ENCODE assay signal across 11 cellular contexts in genomic region chr16:4090476-4090875, GRCh38. TPM values are rescaled to one million over a fixed set of nuclear protein-coding genes. Genes with fewer than 3 reads are reported as not detected.
DNase-seq lines count a peak whose midpoint lies in the region; ATAC-seq, FAIRE-seq and TF ChIP-seq lines count a peak whose summit lies in the region.
"Had no signal": no experiment of that assay in that cellular context is flagged by ENCODE, and none has a peak within 500 bp of the region (broad histone marks: within the 10 kb centered on the region; RNA-seq: fewer than 3 reads in every experiment).

No MANE protein-coding gene starts in this region.

- DNase-seq in EH (ENCODE audit: low read depth), result peak; percentile 16
- peak; percentile 56 for DNase-seq in colonic mucosa
- DNase-seq in kidney, result no peak
- DNase-seq in prostate gland (ENCODE audit: low spot score), result peak; percentile 30
- DNase-seq in NCI-H2171 treated with DMSO at 0.1 percent for 48 hours (lab: John Stamatoyannopoulos, UW), result no peak
- no peak for DNase-seq in DMS114 treated with DMSO at 0.1 percent for 48 hours (lab: John Stamatoyannopoulos, UW; ENCODE audit: unreplicated experiment)
- no peak for DNase-seq in effector CD8-positive, alpha-beta T cell (lab: John Stamatoyannopoulos, UW)
- DNase-seq: activated T-cell treated with anti-CD3 and anti-CD28 coated beads, Interleukin-2, amount 50 U/mL, for 72 hours; NCI-H510A treated with DMSO at 0.1 percent for 48 hours had no signal

- H3K27ac ChIP-seq in colonic mucosa, result peak overlapping the region; percentile 3
- H3K27ac ChIP-seq in kidney (ENCODE audit: low read depth in 2 of 2, low read length in 2 of 2), result peak overlapping the region; percentile 47 to 76
- H3K27ac ChIP-seq in prostate gland, result no peak overlapping the region
- H3K27ac ChIP-seq: SJCRH30 had no signal

- H3K9me3 ChIP-seq in colonic mucosa, result no peaks in the 10 kb centered on the region
- no peaks in the 10 kb centered on the region for H3K9me3 ChIP-seq in kidney (ENCODE audit: control insufficient read depth in 1 of 2, low read length in 2 of 2)
- H3K9me3 ChIP-seq in prostate gland, result no peaks in the 10 kb centered on the region
- H3K9me3 ChIP-seq: SJCRH30 had no signal

- no peak overlapping the region for H3K4me3 ChIP-seq in colonic mucosa
- H3K4me3 ChIP-seq in kidney (ENCODE audit: low read length in 2 of 2), result peak overlapping the region; percentile 42 to 45
- H3K4me3 ChIP-seq in prostate gland, result no peak overlapping the region
- H3K4me3 ChIP-seq: SJCRH30 had no signal

- H3K36me3 ChIP-seq in colonic mucosa (no peaks in the 10 kb centered on the region), kidney (ENCODE audit: control insufficient read depth in 1 of 2, insufficient read depth in 2 of 2, low read length in 2 of 2) (no peaks in the 10 kb centered on the region), prostate gland (no peaks in the 10 kb centered on the region)
- H3K36me3 ChIP-seq: SJCRH30 had no signal

- WGBS in prostate gland, result under 1% methylated on average over 10 of the region's 10 CpGs

- no peak for TF ChIP-seq CTCF in colonic mucosa (IDR thresholded peaks at IDR 0.05)
- no peak for TF ChIP-seq CTCF in kidney (IDR thresholded peaks at IDR 0.05; ENCODE audit: borderline replicate concordance, extremely low read depth, insufficient read depth)
- TF ChIP-seq CTCF in prostate gland (IDR thresholded peaks at IDR 0.05), result no peak

- peak; percentile 49 for FAIRE-seq in kidney (lab: Jason Lieb, UNC)

- no peak for TF ChIP-seq POLR2A in prostate gland (IDR thresholded peaks at IDR 0.05)

- intact Hi-C loops in colonic mucosa (cut with DNase I) (no loop called here), kidney (cut with DNase I) (no loop called here), prostate gland (cut with DNase I) (no loop called here)

- no peak for ATAC-seq in GM21825 (IDR thresholded peaks at IDR 0.05; ENCODE audit: unreplicated experiment)
- ATAC-seq: activated T-cell treated with anti-CD3 and anti-CD28 coated beads, Interleukin-2, amount 50 U/mL, for 72 hours had no signal

- H3K9ac ChIP-seq in colonic mucosa (ENCODE audit: low read depth in 2 of 2, low read length in 2 of 2) (peak overlapping the region in 1 of 2 donors; percentile 64), kidney (ENCODE audit: low read length in 2 of 2) (no peak overlapping the region)

- H3K27me3 ChIP-seq in colonic mucosa (no peaks in the 10 kb centered on the region), prostate gland (replicated peaks; ENCODE audit: insufficient read depth) (no peaks in the 10 kb centered on the region)
- H3K27me3 ChIP-seq: SJCRH30 had no signal

- no peaks in the 10 kb centered on the region for H3K4me1 ChIP-seq in colonic mucosa
- peaks cover 11 to 22% of the 10 kb centered on the region in 2 donors for H3K4me1 ChIP-seq in kidney (ENCODE audit: control insufficient read depth in 1 of 2, insufficient read depth in 1 of 2, low read depth in 1 of 2, low read length in 2 of 2)
- H3K4me1 ChIP-seq in prostate gland (replicated peaks), result no peaks in the 10 kb centered on the region

RNA-seq across cellular contexts. Expression of gene ADCY9, which starts 25.8 kb away (rescaled TPM):
- total RNA-seq in colonic mucosa (10 to 100 TPM; 23.8 to 25.6 TPM), kidney (23.7 TPM), prostate gland (10 to 100 TPM in 1 of 2 donors, 1 to 10 TPM in 1; 7.2 to 58.3 TPM)
- polyA plus RNA-seq in kidney (ENCODE audit: insufficient read depth, low read depth, low replicate concordance), result 6.8 TPM

Comparison
In these comparisons a context has a peak if more than half of its experiments do, and no peak if none do; other contexts are left out.
1. DNase-seq: peak in EH (single experiment), colonic mucosa (single experiment) and prostate gland (single experiment); none in kidney (single experiment), NCI-H2171 treated with DMSO at 0.1 percent for 48 hours (single experiment), DMS114 treated with DMSO at 0.1 percent for 48 hours (single experiment) and effector CD8-positive, alpha-beta T cell (single experiment).
2. H3K27ac ChIP-seq: peak in colonic mucosa (single experiment) and kidney (2 of 2); none in prostate gland (0 of 2).
3. H3K4me3 ChIP-seq: peak in kidney (2 of 2); none in colonic mucosa (single experiment) and prostate gland (0 of 2).